ENCODE assay signal across 1 cellular context in the genomic region with DNA sequence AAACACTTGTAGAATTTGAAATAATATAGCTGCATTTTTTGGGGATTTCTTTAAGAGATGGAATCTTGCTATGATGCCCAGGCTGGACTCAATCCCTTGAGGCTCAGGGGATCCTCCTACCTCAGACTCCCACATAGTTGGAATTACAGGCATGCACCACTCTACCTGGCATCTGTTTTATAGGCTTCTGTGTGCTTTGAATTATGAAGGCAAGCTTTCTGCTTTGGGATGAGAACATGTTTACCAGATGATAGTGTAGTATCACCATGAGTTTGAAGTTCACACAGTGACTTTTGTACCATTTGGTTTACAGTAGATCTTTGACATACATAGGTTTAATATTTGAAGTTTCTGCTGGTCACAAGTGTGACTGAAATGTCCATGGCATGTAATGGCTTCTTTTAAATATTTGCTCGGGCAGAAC.
TF ChIP-seq lines count a peak whose summit lies in the region.

No MANE protein-coding gene starts in this region.

TF ChIP-seq in HepG2, 621 proteins besides CTCF, POLR2A, EP300 and RAD21 (continued from another document and continues in another):
- TF ChIP-seq GLI4 (CRISPR knock-in tag; IDR thresholded peaks at IDR 0.05; ENCODE audit: borderline replicate concordance) = no peak
- TF ChIP-seq, protein P1, sequence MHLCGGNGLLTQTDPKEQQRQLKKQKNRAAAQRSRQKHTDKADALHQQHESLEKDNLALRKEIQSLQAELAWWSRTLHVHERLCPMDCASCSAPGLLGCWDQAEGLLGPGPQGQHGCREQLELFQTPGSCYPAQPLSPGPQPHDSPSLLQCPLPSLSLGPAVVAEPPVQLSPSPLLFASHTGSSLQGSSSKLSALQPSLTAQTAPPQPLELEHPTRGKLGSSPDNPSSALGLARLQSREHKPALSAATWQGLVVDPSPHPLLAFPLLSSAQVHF (CRISPR knock-in tag; IDR thresholded peaks at IDR 0.05) = no peak
- no peak for TF ChIP-seq ZNF264 (CRISPR knock-in tag; IDR thresholded peaks at IDR 0.05)
- TF ChIP-seq FOXO1 (CRISPR knock-in tag; IDR thresholded peaks at IDR 0.05) = peak; percentile 88; the same call in 1 of the 2 replicates
- TF ChIP-seq, protein P2, sequence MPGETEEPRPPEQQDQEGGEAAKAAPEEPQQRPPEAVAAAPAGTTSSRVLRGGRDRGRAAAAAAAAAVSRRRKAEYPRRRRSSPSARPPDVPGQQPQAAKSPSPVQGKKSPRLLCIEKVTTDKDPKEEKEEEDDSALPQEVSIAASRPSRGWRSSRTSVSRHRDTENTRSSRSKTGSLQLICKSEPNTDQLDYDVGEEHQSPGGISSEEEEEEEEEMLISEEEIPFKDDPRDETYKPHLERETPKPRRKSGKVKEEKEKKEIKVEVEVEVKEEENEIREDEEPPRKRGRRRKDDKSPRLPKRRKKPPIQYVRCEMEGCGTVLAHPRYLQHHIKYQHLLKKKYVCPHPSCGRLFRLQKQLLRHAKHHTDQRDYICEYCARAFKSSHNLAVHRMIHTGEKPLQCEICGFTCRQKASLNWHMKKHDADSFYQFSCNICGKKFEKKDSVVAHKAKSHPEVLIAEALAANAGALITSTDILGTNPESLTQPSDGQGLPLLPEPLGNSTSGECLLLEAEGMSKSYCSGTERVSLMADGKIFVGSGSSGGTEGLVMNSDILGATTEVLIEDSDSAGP (CRISPR knock-in tag; IDR thresholded peaks at IDR 0.05; ENCODE audit: borderline replicate concordance) = no peak
- TF ChIP-seq ZNF569 (CRISPR knock-in tag; IDR thresholded peaks at IDR 0.05; ENCODE audit: borderline replicate concordance) = no peak
- TF ChIP-seq, protein P3, sequence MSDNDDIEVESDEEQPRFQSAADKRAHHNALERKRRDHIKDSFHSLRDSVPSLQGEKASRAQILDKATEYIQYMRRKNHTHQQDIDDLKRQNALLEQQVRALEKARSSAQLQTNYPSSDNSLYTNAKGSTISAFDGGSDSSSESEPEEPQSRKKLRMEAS (IDR thresholded peaks at IDR 0.05) = 0 out of 2 replicates have a peak, but pooled peaks have one; percentile 30
- peak; percentile 96 for TF ChIP-seq ZNF121 (CRISPR knock-in tag; IDR thresholded peaks at IDR 0.05)
- no peak for TF ChIP-seq ZBED4 (CRISPR knock-in tag; IDR thresholded peaks at IDR 0.05; ENCODE audit: borderline replicate concordance)
- no peak for TF ChIP-seq ZSCAN9 (CRISPR knock-in tag; IDR thresholded peaks at IDR 0.05; ENCODE audit: borderline replicate concordance)
- TF ChIP-seq ZNF563 (CRISPR knock-in tag; IDR thresholded peaks at IDR 0.05) = no peak
- TF ChIP-seq FOXK2 (IDR thresholded peaks at IDR 0.05) = peak; percentile 68; the same call in 1 of the 2 replicates
- TF ChIP-seq ZNF496 (CRISPR knock-in tag; IDR thresholded peaks at IDR 0.05; ENCODE audit: insufficient replicate concordance) = no peak
- TF ChIP-seq FOXC1 (CRISPR knock-in tag; IDR thresholded peaks at IDR 0.05; ENCODE audit: borderline replicate concordance) = no peak
- TF ChIP-seq, protein P4, sequence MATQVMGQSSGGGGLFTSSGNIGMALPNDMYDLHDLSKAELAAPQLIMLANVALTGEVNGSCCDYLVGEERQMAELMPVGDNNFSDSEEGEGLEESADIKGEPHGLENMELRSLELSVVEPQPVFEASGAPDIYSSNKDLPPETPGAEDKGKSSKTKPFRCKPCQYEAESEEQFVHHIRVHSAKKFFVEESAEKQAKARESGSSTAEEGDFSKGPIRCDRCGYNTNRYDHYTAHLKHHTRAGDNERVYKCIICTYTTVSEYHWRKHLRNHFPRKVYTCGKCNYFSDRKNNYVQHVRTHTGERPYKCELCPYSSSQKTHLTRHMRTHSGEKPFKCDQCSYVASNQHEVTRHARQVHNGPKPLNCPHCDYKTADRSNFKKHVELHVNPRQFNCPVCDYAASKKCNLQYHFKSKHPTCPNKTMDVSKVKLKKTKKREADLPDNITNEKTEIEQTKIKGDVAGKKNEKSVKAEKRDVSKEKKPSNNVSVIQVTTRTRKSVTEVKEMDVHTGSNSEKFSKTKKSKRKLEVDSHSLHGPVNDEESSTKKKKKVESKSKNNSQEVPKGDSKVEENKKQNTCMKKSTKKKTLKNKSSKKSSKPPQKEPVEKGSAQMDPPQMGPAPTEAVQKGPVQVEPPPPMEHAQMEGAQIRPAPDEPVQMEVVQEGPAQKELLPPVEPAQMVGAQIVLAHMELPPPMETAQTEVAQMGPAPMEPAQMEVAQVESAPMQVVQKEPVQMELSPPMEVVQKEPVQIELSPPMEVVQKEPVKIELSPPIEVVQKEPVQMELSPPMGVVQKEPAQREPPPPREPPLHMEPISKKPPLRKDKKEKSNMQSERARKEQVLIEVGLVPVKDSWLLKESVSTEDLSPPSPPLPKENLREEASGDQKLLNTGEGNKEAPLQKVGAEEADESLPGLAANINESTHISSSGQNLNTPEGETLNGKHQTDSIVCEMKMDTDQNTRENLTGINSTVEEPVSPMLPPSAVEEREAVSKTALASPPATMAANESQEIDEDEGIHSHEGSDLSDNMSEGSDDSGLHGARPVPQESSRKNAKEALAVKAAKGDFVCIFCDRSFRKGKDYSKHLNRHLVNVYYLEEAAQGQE (IDR thresholded peaks at IDR 0.05; ENCODE audit: borderline replicate concordance in 1 of 2, low read depth in 1 of 2, low read length in 2 of 2) = no peak
- no peak for TF ChIP-seq CREB3 (CRISPR knock-in tag; IDR thresholded peaks at IDR 0.05)
- TF ChIP-seq ZNF333 (CRISPR knock-in tag; IDR thresholded peaks at IDR 0.05; ENCODE audit: borderline replicate concordance) = no peak
- no peak for TF ChIP-seq ZSCAN25 (CRISPR knock-in tag; IDR thresholded peaks at IDR 0.05)
- peak; percentile 36; the same call in 1 of the 2 replicates for TF ChIP-seq NFIC (IDR thresholded peaks at IDR 0.05; ENCODE audit: low read length)
- TF ChIP-seq ZBTB10 (CRISPR knock-in tag; IDR thresholded peaks at IDR 0.05; ENCODE audit: borderline replicate concordance) = no peak
- peak; percentile 69; the same call in 1 of the 2 replicates for TF ChIP-seq FOXJ3 (CRISPR knock-in tag; IDR thresholded peaks at IDR 0.05; ENCODE audit: borderline replicate concordance)
- no peak for TF ChIP-seq ZNF12 (CRISPR knock-in tag; IDR thresholded peaks at IDR 0.05)
- TF ChIP-seq ZBTB33 (CRISPR knock-in tag; IDR thresholded peaks at IDR 0.05) = no peak
- no peak for TF ChIP-seq EED (CRISPR knock-in tag; IDR thresholded peaks at IDR 0.05)
- TF ChIP-seq, protein P5, sequence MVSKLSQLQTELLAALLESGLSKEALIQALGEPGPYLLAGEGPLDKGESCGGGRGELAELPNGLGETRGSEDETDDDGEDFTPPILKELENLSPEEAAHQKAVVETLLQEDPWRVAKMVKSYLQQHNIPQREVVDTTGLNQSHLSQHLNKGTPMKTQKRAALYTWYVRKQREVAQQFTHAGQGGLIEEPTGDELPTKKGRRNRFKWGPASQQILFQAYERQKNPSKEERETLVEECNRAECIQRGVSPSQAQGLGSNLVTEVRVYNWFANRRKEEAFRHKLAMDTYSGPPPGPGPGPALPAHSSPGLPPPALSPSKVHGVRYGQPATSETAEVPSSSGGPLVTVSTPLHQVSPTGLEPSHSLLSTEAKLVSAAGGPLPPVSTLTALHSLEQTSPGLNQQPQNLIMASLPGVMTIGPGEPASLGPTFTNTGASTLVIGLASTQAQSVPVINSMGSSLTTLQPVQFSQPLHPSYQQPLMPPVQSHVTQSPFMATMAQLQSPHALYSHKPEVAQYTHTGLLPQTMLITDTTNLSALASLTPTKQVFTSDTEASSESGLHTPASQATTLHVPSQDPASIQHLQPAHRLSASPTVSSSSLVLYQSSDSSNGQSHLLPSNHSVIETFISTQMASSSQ (IDR thresholded peaks at IDR 0.05; ENCODE audit: low read depth) = no peak
- TF ChIP-seq, protein P5 (CRISPR knock-in tag; IDR thresholded peaks at IDR 0.05; ENCODE audit: borderline replicate concordance) = no peak
- TF ChIP-seq SP2 (CRISPR knock-in tag; IDR thresholded peaks at IDR 0.05) = no peak
- no peak for TF ChIP-seq SRF (IDR thresholded peaks at IDR 0.05; ENCODE audit: low read depth, low read length)
- no peak for TF ChIP-seq AGO1 (IDR thresholded peaks at IDR 0.05; ENCODE audit: low read depth, low read length, poor library complexity, severe bottlenecking)
- no peak for TF ChIP-seq ZNF883 (CRISPR knock-in tag; IDR thresholded peaks at IDR 0.05; ENCODE audit: not compliant biosample characterization)
- TF ChIP-seq YEATS4 (CRISPR knock-in tag; IDR thresholded peaks at IDR 0.05; ENCODE audit: borderline replicate concordance) = no peak
- no peak for TF ChIP-seq ELK4 (CRISPR knock-in tag; IDR thresholded peaks at IDR 0.05; ENCODE audit: borderline replicate concordance)
- no peak for TF ChIP-seq GTF2F1 (IDR thresholded peaks at IDR 0.05; ENCODE audit: low read length)
